In the genomic region with DNA sequence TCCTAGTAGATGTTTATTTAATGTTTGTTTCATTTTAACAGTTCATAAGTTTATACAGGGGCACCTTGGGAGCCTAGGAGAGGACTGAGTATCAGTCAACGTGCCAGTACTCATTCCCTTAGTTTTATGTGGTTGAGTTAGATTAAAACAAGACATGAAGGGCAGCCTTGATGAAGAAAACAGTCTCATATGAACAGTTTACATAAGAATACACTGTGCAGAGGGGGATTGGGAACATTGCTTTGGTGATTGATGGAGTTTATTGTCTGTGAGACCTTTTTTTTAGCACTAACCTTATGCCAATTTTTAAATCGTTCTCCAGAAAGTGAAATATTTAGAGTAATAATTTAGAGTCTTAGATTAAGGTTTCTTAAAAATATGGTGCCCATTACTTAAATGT, we compare ENCODE assay signal across 26 cellular contexts.
"Had no signal": no experiment of that assay in that cellular context is flagged by ENCODE, and none has a peak within 500 bp of the region (broad histone marks: within the 10 kb centered on the region; RNA-seq: fewer than 3 reads in every experiment).

No MANE protein-coding gene starts in this region.

- H3K27me3 ChIP-seq: adrenal gland, body of pancreas, colonic mucosa, esophagus squamous epithelium, right lobe of liver, vagina had no signal

- H3K27me3 Mint-ChIP-seq: naive B cell; stimulated activated naive CD8-positive, alpha-beta T cell treated with anti-CD3 and anti-CD28 coated beads, Interleukin-15, Interleukin-2, amounts not matched to agents 100 ng/mL and 50 ng/mL, for 24 hours; type B pancreatic cell had no signal

- H3K27ac ChIP-seq: adrenal gland, body of pancreas, colonic mucosa, epithelial cell of prostate, esophagus squamous epithelium, right lobe of liver, vagina had no signal

- H3K9me3 ChIP-seq: adrenal gland, right lobe of liver, vagina had no signal

- H3K27ac Mint-ChIP-seq: mesothelial cell of epicardium; stimulated activated naive CD8-positive, alpha-beta T cell treated with anti-CD3 and anti-CD28 coated beads, Interleukin-15, Interleukin-2, amounts not matched to agents 100 ng/mL and 50 ng/mL, for 24 hours; type B pancreatic cell had no signal

- DNase-seq: activated CD4-positive, alpha-beta T cell treated with anti-CD3 and anti-CD28 coated beads for 4 hours; activated CD4-positive, alpha-beta T cell treated with anti-CD3 and anti-CD28 coated beads, Interleukin-2, amount 50 U/mL, for 4 hours; activated CD8-positive, alpha-beta memory T cell treated with anti-CD3 and anti-CD28 coated beads for 24 hours; activated gamma-delta T cell; activated naive CD4-positive, alpha-beta T cell treated with anti-CD3 and anti-CD28 coated beads, Interleukin-2, amount 50 U/mL, for 16 hours; activated T-cell treated with anti-CD3 and anti-CD28 coated beads, Interleukin-2, amount 50 U/mL, for 1 hour; adrenal gland; aorta; body of pancreas; cerebellar nuclear complex; colonic mucosa; effector CD8-positive, alpha-beta T cell; esophagus squamous epithelium; left cardiac atrium; mammary epithelial cell; naive B cell; right lobe of liver; stimulated activated CD4-positive, alpha-beta T cell treated with anti-CD3 and anti-CD28 coated beads, Interleukin-2, amount 100 ng/mL, for 48 hours; substantia nigra; T-helper 1 cell had no signal

- FAIRE-seq: keratinocyte had no signal

- H3K4me3 Mint-ChIP-seq: mesothelial cell of epicardium; naive B cell; stimulated activated naive CD8-positive, alpha-beta T cell treated with anti-CD3 and anti-CD28 coated beads, Interleukin-15, Interleukin-2, amounts not matched to agents 100 ng/mL and 50 ng/mL, for 24 hours; type B pancreatic cell had no signal

- ATAC-seq: body of pancreas, left cardiac atrium, right lobe of liver had no signal
